1 cellular context compared by ENCODE assay signal in genomic region chr1:207997486-207998268, GRCh38.
A peak's percentile ranks its signal among the peaks of the same experiment; 100 is the strongest.
TF ChIP-seq lines count a peak whose summit lies in the region.

No MANE protein-coding gene starts in this region.

TF ChIP-seq in K562, 482 proteins besides CTCF, POLR2A, EP300 and RAD21 (continued from another document and continues in another):
- TF ChIP-seq ZNF740 (CRISPR knock-in tag; IDR thresholded peaks at IDR 0.05) = no peak
- no peak for TF ChIP-seq ZNF740 (tag; IDR thresholded peaks at IDR 0.05)
- TF ChIP-seq HNRNPL (IDR thresholded peaks at IDR 0.05; ENCODE audit: low read depth, low read length) = no peak
- no peak for TF ChIP-seq RBM34 (IDR thresholded peaks at IDR 0.05; ENCODE audit: borderline replicate concordance, insufficient read depth, low read length)
- TF ChIP-seq JUND (IDR thresholded peaks at IDR 0.05; ENCODE audit: borderline replicate concordance, low read depth, low read length) = 0 out of 2 replicates have a peak, but pooled peaks have one; percentile 17
- no peak; the same call in 2 of the 3 replicates for TF ChIP-seq JUND (tag; IDR thresholded peaks at IDR 0.05; ENCODE audit: borderline replicate concordance, low read depth, low read length)
- no peak for TF ChIP-seq MGA (IDR thresholded peaks at IDR 0.05)
- no peak for TF ChIP-seq SP1 (CRISPR knock-in tag; IDR thresholded peaks at IDR 0.05)
- no peak for TF ChIP-seq ZNF253 (CRISPR knock-in tag; conservative IDR thresholded peaks at IDR 0.05)
- TF ChIP-seq AFF4 (CRISPR knock-in tag; IDR thresholded peaks at IDR 0.05) = no peak
- TF ChIP-seq ZNF277 (CRISPR knock-in tag; IDR thresholded peaks at IDR 0.05; ENCODE audit: borderline replicate concordance) = no peak
- TF ChIP-seq HDGF (IDR thresholded peaks at IDR 0.05) = no peak
- TF ChIP-seq, protein P1, sequence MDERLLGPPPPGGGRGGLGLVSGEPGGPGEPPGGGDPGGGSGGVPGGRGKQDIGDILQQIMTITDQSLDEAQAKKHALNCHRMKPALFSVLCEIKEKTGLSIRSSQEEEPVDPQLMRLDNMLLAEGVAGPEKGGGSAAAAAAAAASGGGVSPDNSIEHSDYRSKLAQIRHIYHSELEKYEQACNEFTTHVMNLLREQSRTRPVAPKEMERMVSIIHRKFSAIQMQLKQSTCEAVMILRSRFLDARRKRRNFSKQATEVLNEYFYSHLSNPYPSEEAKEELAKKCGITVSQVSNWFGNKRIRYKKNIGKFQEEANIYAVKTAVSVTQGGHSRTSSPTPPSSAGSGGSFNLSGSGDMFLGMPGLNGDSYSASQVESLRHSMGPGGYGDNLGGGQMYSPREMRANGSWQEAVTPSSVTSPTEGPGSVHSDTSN (CRISPR knock-in tag; IDR thresholded peaks at IDR 0.05; ENCODE audit: low read depth) = no peak
- TF ChIP-seq, protein P1 (tag; conservative IDR thresholded peaks at IDR 0.05; ENCODE audit: low read depth) = no peak
- no peak for TF ChIP-seq ZBTB40 (IDR thresholded peaks at IDR 0.05)
- no peak for TF ChIP-seq ZBTB40 (CRISPR knock-in tag; IDR thresholded peaks at IDR 0.05)
- TF ChIP-seq SIRT6 (IDR thresholded peaks at IDR 0.05; ENCODE audit: low read depth, low read length) = no peak
